23 cellular contexts compared by ENCODE assay signal in genomic region chr18:61967242-61967891, GRCh38.
"Had no signal": no experiment of that assay in that cellular context is flagged by ENCODE, and none has a peak within 500 bp of the region (broad histone marks: within the 10 kb centered on the region; RNA-seq: fewer than 3 reads in every experiment).

No MANE protein-coding gene starts in this region.

- H3K4me1 ChIP-seq: gastrocnemius medialis, prostate gland, testis had no signal

- H3K4me3 ChIP-seq: gastrocnemius medialis, prostate gland, right atrium auricular region, smooth muscle cell, testis, tibial artery had no signal

- H3K9me3 ChIP-seq: gastrocnemius medialis, prostate gland, right atrium auricular region, testis, tibial artery had no signal

- H3K27me3 ChIP-seq: gastrocnemius medialis, right atrium auricular region, testis, tibial artery had no signal

- H3K27ac ChIP-seq: gastrocnemius medialis, prostate gland, right atrium auricular region, testis, tibial artery had no signal

- H3K4me3 Mint-ChIP-seq: effector memory CD8-positive, alpha-beta T cell; naive thymus-derived CD4-positive, alpha-beta T cell; nephron; type B pancreatic cell had no signal

- H3K9me3 Mint-ChIP-seq: effector memory CD8-positive, alpha-beta T cell; naive thymus-derived CD4-positive, alpha-beta T cell; nephron had no signal

- H3K36me3 ChIP-seq: gastrocnemius medialis, prostate gland, right atrium auricular region, tibial artery had no signal

- H3K27ac Mint-ChIP-seq: effector memory CD8-positive, alpha-beta T cell; naive thymus-derived CD4-positive, alpha-beta T cell; nephron; type B pancreatic cell had no signal

- DNase-seq: cortex of kidney; effector memory CD8-positive, alpha-beta T cell; foreskin fibroblast; gastrocnemius medialis; head of caudate nucleus; mesendoderm; midbrain; naive thymus-derived CD4-positive, alpha-beta T cell; nucleus accumbens; stimulated activated CD4-positive, alpha-beta T cell treated with anti-CD3 and anti-CD28 coated beads, Interleukin-12 subunit alpha, Interleukin-12 subunit beta, amount 100 ng/mL, for 4 hours; stimulated activated CD4-positive, alpha-beta T cell treated with anti-CD3 and anti-CD28 coated beads, Interleukin-1b, Interleukin-23, amount 100 ng/mL, for 48 hours; stimulated activated CD4-positive, alpha-beta T cell treated with anti-CD3 and anti-CD28 coated beads, Interleukin-4, amount 100 ng/mL, for 1 hour; stimulated activated CD8-positive, alpha-beta memory T cell treated with anti-CD3 and anti-CD28 coated beads, Interleukin-4, amount 100 ng/mL, for 48 hours; stimulated activated naive CD8-positive, alpha-beta T cell treated with anti-CD3 and anti-CD28 coated beads, Interleukin-15, Interleukin-2, amounts not matched to agents 100 U/mL and 50 U/mL, for 24 hours; substantia nigra; tibial artery had no signal

- ATAC-seq: effector memory CD8-positive, alpha-beta T cell; gastrocnemius medialis; naive thymus-derived CD4-positive, alpha-beta T cell; sciatic nerve; stimulated activated naive CD8-positive, alpha-beta T cell treated with anti-CD3 and anti-CD28 coated beads, Interleukin-15, Interleukin-2, amounts not matched to agents 100 U/mL and 50 U/mL, for 24 hours had no signal

- H3K27me3 Mint-ChIP-seq: effector memory CD8-positive, alpha-beta T cell; type B pancreatic cell had no signal

- H3K36me3 Mint-ChIP-seq: naive thymus-derived CD4-positive, alpha-beta T cell; type B pancreatic cell had no signal
